2 cellular contexts compared by ENCODE assay signal in the genomic region with DNA sequence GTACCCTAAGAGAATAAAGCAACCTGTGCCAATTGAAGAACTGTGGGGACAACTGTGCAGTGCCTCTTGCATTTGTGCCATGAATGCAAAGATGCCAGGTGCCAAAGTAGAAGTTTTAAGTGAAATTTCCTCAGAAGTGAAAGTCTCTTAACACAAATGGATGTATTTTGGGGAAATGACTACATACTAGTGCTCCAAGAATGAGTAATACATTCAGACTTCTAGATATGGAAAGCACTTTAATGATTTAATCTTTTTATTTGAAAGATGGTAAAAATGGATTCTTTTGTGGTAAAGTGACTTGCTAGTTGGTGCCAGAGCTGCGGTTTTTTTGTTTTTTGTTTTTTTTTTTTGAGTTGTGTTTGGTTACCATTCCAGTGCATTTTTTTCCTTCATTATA.
TF ChIP-seq lines count a peak whose summit lies in the region.

No MANE protein-coding gene starts in this region.

TF ChIP-seq in IMR-90, 13 proteins besides CTCF, POLR2A, EP300 and RAD21:
- no peak for TF ChIP-seq MXI1 (IDR thresholded peaks at IDR 0.05; ENCODE audit: borderline replicate concordance, low read depth, low read length)
- 0 out of 2 replicates have a peak, but pooled peaks have one; percentile 31 for TF ChIP-seq FOS (IDR thresholded peaks at IDR 0.05; ENCODE audit: low read depth, low read length)

TF ChIP-seq in GM12878, 131 proteins besides CTCF, POLR2A, EP300 and RAD21:
- TF ChIP-seq JUNB (IDR thresholded peaks at IDR 0.05) (peak; percentile 67), MEF2A (IDR thresholded peaks at IDR 0.05; ENCODE audit: insufficient read depth, low read depth, low read length) (peak; percentile 73), EED (IDR thresholded peaks at IDR 0.05; ENCODE audit: low read depth) (no peak)
TF ChIP-seq in GM12878: peak in this region for 2.
